Comparison of ENCODE assay signal across 16 cellular contexts in the genomic region with DNA sequence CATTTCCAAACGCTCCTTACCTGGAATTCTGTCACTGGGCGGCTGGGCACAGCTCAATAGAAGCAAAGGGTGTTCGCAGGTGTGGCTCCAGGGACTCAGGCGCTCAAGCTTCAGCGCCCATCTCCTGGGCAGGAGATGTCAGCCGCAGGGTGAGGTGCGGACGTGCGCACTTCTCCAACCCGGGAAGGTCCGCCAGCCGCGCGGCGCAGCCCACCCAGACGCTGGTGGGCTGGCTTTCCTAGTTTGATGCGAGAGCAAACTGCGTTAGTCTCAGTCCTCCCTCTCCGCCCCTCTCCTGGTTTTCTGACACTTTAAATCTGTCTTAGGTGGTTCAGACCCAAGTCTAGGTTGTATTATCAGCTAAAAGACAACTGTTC. TPM values are rescaled to one million over a fixed set of nuclear protein-coding genes. Genes with fewer than 3 reads are reported as not detected.
A peak's percentile ranks its signal among the peaks of the same experiment; 100 is the strongest.
DNase-seq lines count a peak whose midpoint lies in the region; ATAC-seq lines count a peak whose summit lies in the region.
"Had no signal": no experiment of that assay in that cellular context is flagged by ENCODE, and none has a peak within 500 bp of the region (broad histone marks: within the 10 kb centered on the region; RNA-seq: fewer than 3 reads in every experiment).

No MANE protein-coding gene starts in this region.

- H3K27ac ChIP-seq in SJCRH30, result no peak overlapping the region
- no peak overlapping the region for H3K27ac ChIP-seq in iPS-20b (ENCODE audit: low read length)

- H3K27me3 ChIP-seq in H7 (ENCODE audit: control insufficient read depth, insufficient read depth, low read length) (peaks cover 45% of the 10 kb centered on the region), SJCRH30 (no peaks in the 10 kb centered on the region), iPS-20b (ENCODE audit: insufficient read depth, low read length) (peaks cover 66% of the 10 kb centered on the region)

- ATAC-seq in sciatic nerve, result peak; percentile 18
- ATAC-seq: activated CD8-positive, alpha-beta memory T cell treated with anti-CD3 and anti-CD28 coated beads, Interleukin-2, amount 10 ng/mL, durations not matched to agents 7 days and 5 days; left cardiac atrium had no signal

- intact Hi-C loops in sciatic nerve (cut with DNase I), result no loop called here

- H3K4me3 ChIP-seq in H7 (ENCODE audit: insufficient read depth, low read depth, low read length), result peak overlapping the region; percentile 57
- peak overlapping the region; percentile 69 for H3K4me3 ChIP-seq in SJCRH30
- H3K4me3 ChIP-seq in iPS-20b (ENCODE audit: low read length), result peak overlapping the region; percentile 81

- no peaks in the 10 kb centered on the region for H3K4me1 ChIP-seq in SJCRH30
- peaks cover 5% of the 10 kb centered on the region; the same call in 1 of the 2 replicates for H3K4me1 ChIP-seq in iPS-20b (ENCODE audit: insufficient read depth, low read length)

- DNase-seq in H7 (peak; percentile 57), SJCRH30 (peak in 1 of 2 experiments; percentile 28), sciatic nerve (ENCODE audit: low spot score) (no peak), ureter (ENCODE audit: low spot score) (no peak), NK-92 (lab: John Stamatoyannopoulos, UW; ENCODE audit: unreplicated experiment) (no peak)
- DNase-seq in stimulated activated CD4-positive, alpha-beta T cell treated with anti-CD3 and anti-CD28 coated beads, Interleukin-2, amount 100 ng/mL, for 24 hours, result no peak
- DNase-seq: activated CD8-positive, alpha-beta memory T cell treated with anti-CD3 and anti-CD28 coated beads, Interleukin-2, amount 10 ng/mL, durations not matched to agents 7 days and 5 days; activated naive CD8-positive, alpha-beta T cell treated with anti-CD3 and anti-CD28 coated beads, Interleukin-2, amount 10 ng/mL, durations not matched to agents 7 days and 5 days; CD4-positive, CD25-positive, alpha-beta regulatory T cell; dermis blood vessel endothelial cell; left cardiac atrium; NCI-H446; occipital lobe; stimulated activated CD4-positive, alpha-beta T cell treated with anti-CD3 and anti-CD28 coated beads, Interleukin-1b, Interleukin-23, amount 100 ng/mL, for 48 hours had no signal

- H3K9ac ChIP-seq in iPS-20b (ENCODE audit: low read depth, low read length), result no peak overlapping the region

- no peaks in the 10 kb centered on the region for H3K36me3 ChIP-seq in H7 (replicated peaks; ENCODE audit: control insufficient read depth, insufficient read depth, low read length)
- no peaks in the 10 kb centered on the region for H3K36me3 ChIP-seq in SJCRH30
- H3K36me3 ChIP-seq in iPS-20b (ENCODE audit: insufficient read depth, low read depth, low read length), result no peaks in the 10 kb centered on the region

- H3K9me3 ChIP-seq in SJCRH30 (replicated peaks) (no peaks in the 10 kb centered on the region), iPS-20b (ENCODE audit: insufficient read depth, low read depth, low read length) (no peaks in the 10 kb centered on the region)

RNA-seq across cellular contexts. Expression of gene CALCR, which starts 0.3 kb away (rescaled TPM):
- 1.4 and 4.0 TPM in 2 replicates for total RNA-seq in H7 (2014; rRNA removed; shearing (Covaris generic))
- total RNA-seq in SJCRH30 (2014; rRNA removed; shearing (Covaris generic)), result 1.3 and 1.9 TPM in 2 replicates
- 0.62 TPM for total RNA-seq in sciatic nerve
- 0.16 TPM for total RNA-seq in ureter
- total RNA-seq: activated CD8-positive, alpha-beta memory T cell treated with anti-CD3 and anti-CD28 coated beads, Interleukin-2, amount 10 ng/mL, durations not matched to agents 7 days and 5 days; activated naive CD8-positive, alpha-beta T cell treated with anti-CD3 and anti-CD28 coated beads, Interleukin-2, amount 10 ng/mL, durations not matched to agents 7 days and 5 days; CD4-positive, CD25-positive, alpha-beta regulatory T cell; dermis blood vessel endothelial cell; fibroblast of villous mesenchyme; occipital lobe had no signal
